Comparison of ENCODE assay signal across 7 cellular contexts in genomic region chr12:109715310-109716091, GRCh38. TPM values are rescaled to one million over a fixed set of nuclear protein-coding genes. Genes with fewer than 3 reads are reported as not detected.
DNase-seq lines count a peak whose midpoint lies in the region; ATAC-seq and TF ChIP-seq lines count a peak whose summit lies in the region.

No MANE protein-coding gene starts in this region.

- peak overlapping the region; percentile 88; the same call in 1 of the 2 replicates for H3K4me2 ChIP-seq in DND-41 (ENCODE audit: insufficient read depth, low read length)

- H3K36me3 ChIP-seq in DND-41 (ENCODE audit: insufficient read depth, low read length) (no peaks in the 10 kb centered on the region), ectodermal cell (ENCODE audit: control insufficient read depth, insufficient read depth, low read length) (no peaks in the 10 kb centered on the region)

- no peak overlapping the region for H3K9ac ChIP-seq in DND-41 (ENCODE audit: low read depth, low read length)

- peaks cover 4% of the 10 kb centered on the region for H3K4me1 Mint-ChIP-seq in osteocyte (ENCODE audit: unreplicated experiment)

- no peaks in the 10 kb centered on the region for H3K9me3 Mint-ChIP-seq in osteocyte (ENCODE audit: unreplicated experiment)

- DNase-seq in DND-41 (peak; percentile 11), NCI-H2196 (lab: John Stamatoyannopoulos, UW; ENCODE audit: unreplicated experiment) (peak; percentile 77), osteocyte (ENCODE audit: extremely low spot score, unreplicated experiment) (no peak)
- no peak for DNase-seq in activated naive CD4-positive, alpha-beta T cell treated with anti-CD3 and anti-CD28 coated beads, Interleukin-2, amount 50 U/mL, for 16 hours

- peaks cover 8% of the 10 kb centered on the region for H3K27me3 Mint-ChIP-seq in osteocyte (ENCODE audit: unreplicated experiment)

- H3K4me1 ChIP-seq in DND-41 (ENCODE audit: insufficient read depth, low read length) (peaks cover 12% of the 10 kb centered on the region), ectodermal cell (ENCODE audit: control insufficient read depth, insufficient read depth, low read length) (peaks cover 55% of the 10 kb centered on the region)

- H3K27ac ChIP-seq in DND-41 (ENCODE audit: low read length) (no peak overlapping the region), ectodermal cell (ENCODE audit: insufficient read depth, low read depth, low read length, poor library complexity, severe bottlenecking) (no peak overlapping the region)

- H3K9me3 ChIP-seq in DND-41 (ENCODE audit: insufficient read depth, low read length, severe bottlenecking) (no peaks in the 10 kb centered on the region), ectodermal cell (ENCODE audit: control insufficient read depth, low read length) (no peaks in the 10 kb centered on the region)

- H3K4me3 ChIP-seq in DND-41 (ENCODE audit: low read depth in 1 of 2, low read length in 2 of 2) (no peak overlapping the region), ectodermal cell (ENCODE audit: insufficient read depth, low read depth, low read length) (peak overlapping the region; percentile 61)

- no peak for ATAC-seq in DND-41 (ENCODE audit: insufficient read depth, low read depth)
- ATAC-seq in HG03045 (IDR thresholded peaks at IDR 0.05; ENCODE audit: unreplicated experiment) = no peak
- ATAC-seq in GM19351 (IDR thresholded peaks at IDR 0.05; ENCODE audit: unreplicated experiment) = no peak

- TF ChIP-seq CTCF in DND-41 (IDR thresholded peaks at IDR 0.05; ENCODE audit: borderline replicate concordance, extremely low read depth, low read length, poor library complexity, severe bottlenecking) (no peak), osteocyte (IDR thresholded peaks at IDR 0.05) (no peak)

- 68 to 77% methylated on average over 14 to 19 of the region's 19 CpGs for WGBS in ectodermal cell, 2 experiments

- H3K27ac Mint-ChIP-seq in osteocyte (ENCODE audit: unreplicated experiment) = no peak overlapping the region

- H3K36me3 Mint-ChIP-seq in osteocyte (ENCODE audit: unreplicated experiment) = no peaks in the 10 kb centered on the region

- H3K79me2 ChIP-seq in DND-41 (ENCODE audit: insufficient read depth, low read length) = no peaks in the 10 kb centered on the region

- H3K27me3 ChIP-seq in DND-41 (ENCODE audit: insufficient read depth, low read length, poor library complexity) (peaks cover 11% of the 10 kb centered on the region), ectodermal cell (ENCODE audit: control insufficient read depth, insufficient read depth, low read length, poor library complexity, severe bottlenecking) (peaks cover 70% of the 10 kb centered on the region)

- H3K4me3 Mint-ChIP-seq in osteocyte (ENCODE audit: unreplicated experiment) = peak overlapping the region; percentile 40

- no peak overlapping the region for H2AFZ ChIP-seq in DND-41 (ENCODE audit: low read depth, low read length)

- peaks cover 33% of the 10 kb centered on the region for H4K20me1 ChIP-seq in DND-41 (ENCODE audit: insufficient read depth, low read length)

RNA-seq across cellular contexts. Expression of gene FAM222A, which starts 1.9 kb away (rescaled TPM):
- polyA plus RNA-seq in ectodermal cell (2013, experiment 1 of 4) = 4.7 TPM
- 6.2 TPM for polyA plus RNA-seq in ectodermal cell (2013, experiment 2 of 4)
- polyA plus RNA-seq in ectodermal cell (2013, experiment 3 of 4) = 5.6 TPM
- polyA plus RNA-seq in ectodermal cell (2013, experiment 4 of 4) = 5.8 TPM
- 1.2 and 1.5 TPM in 2 replicates for total RNA-seq in osteocyte

Comparison
In these comparisons a context has a peak if more than half of its experiments do, and no peak if none do; other contexts are left out.
1. DNase-seq: peak in DND-41 (single experiment) and NCI-H2196 (single experiment); none in osteocyte (single experiment) and activated naive CD4-positive, alpha-beta T cell treated with anti-CD3 and anti-CD28 coated beads, Interleukin-2, amount 50 U/mL, for 16 hours (single experiment).